In genomic region chr2:174145827-174146226, GRCh38 we compare ENCODE assay signal across 12 cellular contexts.
DNase-seq lines count a peak whose midpoint lies in the region; ATAC-seq, FAIRE-seq and TF ChIP-seq lines count a peak whose summit lies in the region.
"Had no signal": no experiment of that assay in that cellular context is flagged by ENCODE, and none has a peak within 500 bp of the region (broad histone marks: within the 10 kb centered on the region; RNA-seq: fewer than 3 reads in every experiment).

No MANE protein-coding gene starts in this region.

- ATAC-seq in HepG2 = peak; percentile 71
- no peak for ATAC-seq in HG03432 (IDR thresholded peaks at IDR 0.05; ENCODE audit: unreplicated experiment)
- ATAC-seq in HG02798 (IDR thresholded peaks at IDR 0.05; ENCODE audit: poor library complexity, unreplicated experiment) = no peak
- ATAC-seq in HG03095 (IDR thresholded peaks at IDR 0.05; ENCODE audit: unreplicated experiment) = no peak
- ATAC-seq: natural killer cell treated with Interleukin-12 subunit alpha and Interleukin-12 subunit beta and Interleukin-15 and Interleukin-18, amount 100 ng/mL, for 72 hours had no signal

- TF ChIP-seq CTCF in astrocyte of the spinal cord (IDR thresholded peaks at IDR 0.05; ENCODE audit: low read depth, low read length) = peak; percentile 5
- TF ChIP-seq CTCF in HepG2 (CRISPR knock-in tag; IDR thresholded peaks at IDR 0.05) = peak; percentile 47

- H3K27me3 ChIP-seq in HepG2 (ENCODE audit: control insufficient read depth in 1 of 2, insufficient read depth in 2 of 2, low read length in 2 of 2) = no peaks in the 10 kb centered on the region
- H3K27me3 ChIP-seq: vagina had no signal

- no peak overlapping the region for H3K9ac ChIP-seq in HepG2 (ENCODE audit: insufficient read depth, low read depth, low read length)

- no peaks in the 10 kb centered on the region for H3K4me1 ChIP-seq in HepG2 (ENCODE audit: insufficient read depth, low read length)
- H3K4me1 ChIP-seq: vagina had no signal

- no TSS peak for BruUV-seq in HepG2 (replicated peaks; lab: Mats Ljungman, UMichigan)

- H2AFZ ChIP-seq in HepG2 (ENCODE audit: low read length) = no peak overlapping the region

- intact Hi-C loops in HepG2 (cut with micrococcal nuclease; ENCODE audit: unreplicated experiment) = no loop called here

- 75% methylated on average over 2 of the region's 2 CpGs for WGBS in HepG2 (ENCODE audit: low lambda C conversion rate)

- in situ Hi-C loops in KBM-7 (cut with MboI; ENCODE audit: low pct_unique_long_range_greater_than_20kb, low sequenced_read_pairs) = no loop called here
- in situ Hi-C loops in astrocyte of the spinal cord (cut with HindIII; ENCODE audit: low sequenced_read_pairs) = no loop called here
- in situ Hi-C loops in HepG2 (cut with HindIII; ENCODE audit: extremely low pct_ligation_motif_present, low pct_unique_long_range_greater_than_20kb) = no loop called here

- peaks cover 31% of the 10 kb centered on the region for H3K79me2 ChIP-seq in HepG2 (ENCODE audit: insufficient read depth, low read length)

- no peak overlapping the region for H3K4me2 ChIP-seq in HepG2 (ENCODE audit: low read depth, low read length)

- FAIRE-seq in GM12892 (lab: Jason Lieb, UNC) (peak; percentile 53), HepG2 (lab: Jason Lieb, UNC) (no peak)
- FAIRE-seq: islet of Langerhans had no signal

- H3K27ac ChIP-seq in HepG2 (ENCODE audit: extremely low read length, insufficient read depth, low read length) = no peak overlapping the region
- H3K27ac ChIP-seq: vagina had no signal

- CTCF ChIA-PET in HepG2 (lab: Yijun Ruan, JAX; ENCODE audit: low intra/inter-chr PET ratio, low total read pairs) = no interaction called here

- H3K36me3 ChIP-seq in HepG2 (replicated peaks in 1 of 2; ENCODE audit: control insufficient read depth in 1 of 2, insufficient read depth in 2 of 2, low read length in 2 of 2) = peaks cover 0 to 7% of the 10 kb centered on the region in 2 experiments; a peak in 3 of 5 replicates
- H3K36me3 ChIP-seq: vagina had no signal

- TF ChIP-seq EP300 in HepG2 (IDR thresholded peaks at IDR 0.05; ENCODE audit: low read depth in 2 of 2, low read length in 2 of 2) (no peak), HepG2 (CRISPR knock-in tag; IDR thresholded peaks at IDR 0.05; ENCODE audit: borderline replicate concordance) (no peak)

- TF ChIP-seq RAD21 in HepG2 (CRISPR knock-in tag; IDR thresholded peaks at IDR 0.05) = no peak

- H3K9me3 ChIP-seq in HepG2 (ENCODE audit: low read length) = no peaks in the 10 kb centered on the region
- H3K9me3 ChIP-seq: vagina had no signal

- no peak overlapping the region for H3K4me3 ChIP-seq in astrocyte of the spinal cord (ENCODE audit: low read depth, low read length)
- H3K4me3 ChIP-seq in HepG2 (replicated peaks in 1 of 3; ENCODE audit: insufficient read depth in 1 of 3, low read depth in 2 of 3, low read length in 3 of 3) = no peak overlapping the region
- H3K4me3 ChIP-seq: vagina had no signal

- H4K20me1 ChIP-seq in HepG2 (ENCODE audit: insufficient read depth, low read length) = peaks cover 6% of the 10 kb centered on the region; the same call in 1 of the 2 replicates

- POLR2A ChIA-PET in HepG2 (lab: Yijun Ruan, JAX) = no interaction called here

- DNase-seq in GM12892 (ENCODE audit: insufficient read length) = no peak
- peak; percentile 57 for DNase-seq in KBM-7
- DNase-seq in astrocyte of the spinal cord (ENCODE audit: low read depth, low spot score) = no peak
- DNase-seq in HepG2 (ENCODE audit: low spot score) = peak; percentile 25
- DNase-seq: NCI-H1092 treated with DMSO at 0.1 percent for 48 hours; NK-92 treated with Interleukin-12 subunit alpha and Interleukin-12 subunit beta, amount 100 ng/mL, for 24 hours had no signal

- TF ChIP-seq POLR2A in GM12892 (IDR thresholded peaks at IDR 0.05; ENCODE audit: low read depth, low read length) (no peak), HepG2 (IDR thresholded peaks at IDR 0.05; ENCODE audit: insufficient read depth in 1 of 2, low read depth in 2 of 2, low read length in 2 of 2) (no peak)

TF ChIP-seq in HepG2, 621 proteins besides CTCF, POLR2A, EP300 and RAD21:
- TF ChIP-seq TBX3 (IDR thresholded peaks at IDR 0.05; ENCODE audit: borderline replicate concordance) (no peak), ZNF101 (CRISPR knock-in tag; IDR thresholded peaks at IDR 0.05; ENCODE audit: borderline replicate concordance, low read depth) (no peak), ZNF597 (CRISPR knock-in tag; IDR thresholded peaks at IDR 0.05) (no peak), CEBPG (CRISPR knock-in tag; IDR thresholded peaks at IDR 0.05) (peak; percentile 95), CEBPB (IDR thresholded peaks at IDR 0.05; ENCODE audit: borderline replicate concordance, low read depth, low read length) (peak; percentile 94), ZNF766 (CRISPR knock-in tag; IDR thresholded peaks at IDR 0.05; ENCODE audit: borderline replicate concordance) (no peak), ZNF644 (CRISPR knock-in tag; IDR thresholded peaks at IDR 0.05; ENCODE audit: low read depth) (peak; percentile 74), ZSCAN22 (CRISPR knock-in tag; IDR thresholded peaks at IDR 0.05) (peak; percentile 91), SRSF9 (IDR thresholded peaks at IDR 0.05; ENCODE audit: borderline replicate concordance, insufficient read depth, low read depth, low read length, poor library complexity, severe bottlenecking) (no peak), SP4 (CRISPR knock-in tag; IDR thresholded peaks at IDR 0.05) (no peak)

Comparison
In these comparisons a context has a peak if more than half of its experiments do, and no peak if none do; other contexts are left out.
1. DNase-seq: peak in KBM-7 (single experiment) and HepG2 (single experiment); none in GM12892 (single experiment) and astrocyte of the spinal cord (single experiment).